In genomic region chr14:68593806-68594536, GRCh38 we compare ENCODE assay signal across 11 cellular contexts.
DNase-seq lines count a peak whose midpoint lies in the region; ATAC-seq and TF ChIP-seq lines count a peak whose summit lies in the region.
"Had no signal": no experiment of that assay in that cellular context is flagged by ENCODE, and none has a peak within 500 bp of the region (broad histone marks: within the 10 kb centered on the region; RNA-seq: fewer than 3 reads in every experiment).

No MANE protein-coding gene starts in this region.

- H3K4me3 Mint-ChIP-seq in CD14-positive monocyte = no peak overlapping the region
- H3K4me3 Mint-ChIP-seq in activated CD8-positive, alpha-beta T cell treated with anti-CD3 and anti-CD28 coated beads for 36 hours = no peak overlapping the region

- intact Hi-C loops in CD14-positive monocyte (cut with micrococcal nuclease) = no loop called here
- intact Hi-C loops in activated CD8-positive, alpha-beta T cell treated with anti-CD3 and anti-CD28 coated beads for 36 hours (cut with micrococcal nuclease) = no loop called here

- no peak overlapping the region for H3K4me3 ChIP-seq in Jurkat, Clone E6-1 (ENCODE audit: low read length)
- H3K4me3 ChIP-seq: ascending aorta had no signal

- DNase-seq in CD14-positive monocyte (ENCODE audit: low spot score) = no peak
- peak; percentile 73 for DNase-seq in Jurkat, Clone E6-1 (ENCODE audit: low read depth, low spot score)
- DNase-seq in activated CD8-positive, alpha-beta T cell treated with anti-CD3 and anti-CD28 coated beads for 36 hours = peak; percentile 7
- DNase-seq in myocyte (ENCODE audit: low read depth) = peak; percentile 99
- no peak for DNase-seq in hypothalamus (lab: John Stamatoyannopoulos, UW)
- DNase-seq in NCI-H748 (lab: John Stamatoyannopoulos, UW; ENCODE audit: unreplicated experiment) = no peak
- DNase-seq: NCI-H1105; stimulated activated CD4-positive, alpha-beta T cell treated with anti-CD3 and anti-CD28 coated beads, Interleukin-15, amount 100 ng/mL, for 24 hours had no signal

- CTCF ChIA-PET in activated CD8-positive, alpha-beta T cell treated with anti-CD3 and anti-CD28 coated beads for 36 hours (lab: Charles Lee) = no interaction called here

- POLR2A ChIA-PET in activated CD8-positive, alpha-beta T cell treated with anti-CD3 and anti-CD28 coated beads for 36 hours (lab: Charles Lee) = interaction anchor here (0.6 to 1.4 kb wide), 3 partner anchors 10 to 821 kb away, joined by 3 read pairs; no protein-coding TSS in a partner anchor

- ATAC-seq in activated CD8-positive, alpha-beta T cell treated with anti-CD3 and anti-CD28 coated beads for 36 hours = peak; percentile 17
- no peak for ATAC-seq in GM18517 (IDR thresholded peaks at IDR 0.05; ENCODE audit: unreplicated experiment)
- no peak for ATAC-seq in GM18870 (IDR thresholded peaks at IDR 0.05; ENCODE audit: unreplicated experiment)

- H3K36me3 Mint-ChIP-seq in CD14-positive monocyte = peaks cover 0 to 6% of the 10 kb centered on the region in 2 donors
- H3K36me3 Mint-ChIP-seq in activated CD8-positive, alpha-beta T cell treated with anti-CD3 and anti-CD28 coated beads for 36 hours (ENCODE audit: low read depth) = no peaks in the 10 kb centered on the region

- H3K27me3 Mint-ChIP-seq in CD14-positive monocyte (ENCODE audit: low read depth in 3 of 3) = peaks cover 0 to 2% (median 2%) of the 10 kb centered on the region in 3 donors
- H3K27me3 Mint-ChIP-seq in activated CD8-positive, alpha-beta T cell treated with anti-CD3 and anti-CD28 coated beads for 36 hours = no peaks in the 10 kb centered on the region

- H3K4me1 Mint-ChIP-seq in CD14-positive monocyte = peaks cover 48% of the 10 kb centered on the region
- peaks cover 12% of the 10 kb centered on the region for H3K4me1 Mint-ChIP-seq in activated CD8-positive, alpha-beta T cell treated with anti-CD3 and anti-CD28 coated beads for 36 hours (ENCODE audit: low read depth)

- H3K27ac Mint-ChIP-seq in CD14-positive monocyte = peak overlapping the region; percentile 87 to 97 (median 90)
- peak overlapping the region; percentile 66 for H3K27ac Mint-ChIP-seq in activated CD8-positive, alpha-beta T cell treated with anti-CD3 and anti-CD28 coated beads for 36 hours

- no peaks in the 10 kb centered on the region for H3K9me3 Mint-ChIP-seq in CD14-positive monocyte
- H3K9me3 Mint-ChIP-seq in activated CD8-positive, alpha-beta T cell treated with anti-CD3 and anti-CD28 coated beads for 36 hours = no peaks in the 10 kb centered on the region

- TF ChIP-seq CTCF in CD14-positive monocyte (IDR thresholded peaks at IDR 0.05) = no peak
- no peak for TF ChIP-seq CTCF in activated CD8-positive, alpha-beta T cell treated with anti-CD3 and anti-CD28 coated beads for 36 hours (IDR thresholded peaks at IDR 0.05)

Comparison
In these comparisons a context has a peak if more than half of its experiments do, and no peak if none do; other contexts are left out.
1. DNase-seq: peak in Jurkat, Clone E6-1 (single experiment), activated CD8-positive, alpha-beta T cell treated with anti-CD3 and anti-CD28 coated beads for 36 hours (single experiment) and myocyte (single experiment); none in CD14-positive monocyte (single experiment), hypothalamus (0 of 51) and NCI-H748 (single experiment).